Comparison of ENCODE assay signal across 1 cellular context in genomic region chr4:7964459-7964858, GRCh38.
TF ChIP-seq lines count a peak whose summit lies in the region.

No MANE protein-coding gene starts in this region.

TF ChIP-seq in IMR-90, 13 proteins besides CTCF, POLR2A, EP300 and RAD21 (continued from another document):
- TF ChIP-seq, protein P1, sequence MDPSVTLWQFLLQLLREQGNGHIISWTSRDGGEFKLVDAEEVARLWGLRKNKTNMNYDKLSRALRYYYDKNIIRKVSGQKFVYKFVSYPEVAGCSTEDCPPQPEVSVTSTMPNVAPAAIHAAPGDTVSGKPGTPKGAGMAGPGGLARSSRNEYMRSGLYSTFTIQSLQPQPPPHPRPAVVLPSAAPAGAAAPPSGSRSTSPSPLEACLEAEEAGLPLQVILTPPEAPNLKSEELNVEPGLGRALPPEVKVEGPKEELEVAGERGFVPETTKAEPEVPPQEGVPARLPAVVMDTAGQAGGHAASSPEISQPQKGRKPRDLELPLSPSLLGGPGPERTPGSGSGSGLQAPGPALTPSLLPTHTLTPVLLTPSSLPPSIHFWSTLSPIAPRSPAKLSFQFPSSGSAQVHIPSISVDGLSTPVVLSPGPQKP (IDR thresholded peaks at IDR 0.05; ENCODE audit: borderline replicate concordance, low read depth, low read length), result no peak
